8 cellular contexts compared by ENCODE assay signal in genomic region chr4:17511041-17511949, GRCh38. TPM values are rescaled to one million over a fixed set of nuclear protein-coding genes. Genes with fewer than 3 reads are reported as not detected.
DNase-seq lines count a peak whose midpoint lies in the region; ATAC-seq and TF ChIP-seq lines count a peak whose summit lies in the region.

No MANE protein-coding gene starts in this region.

- 3 to 5% methylated on average over 36 to 44 of the region's 44 CpGs for WGBS in testis, 2 donors

- H3K9me3 ChIP-seq in neuron (ENCODE audit: low read length): no peaks in the 10 kb centered on the region
- H3K9me3 ChIP-seq in testis: no peaks in the 10 kb centered on the region

- intact Hi-C loops in testis (cut with DNase I; ENCODE audit: low total_unique reads): no loop called here

- ATAC-seq in HG02678 (IDR thresholded peaks at IDR 0.05; ENCODE audit: unreplicated experiment): peak; percentile 54

- H3K27me3 ChIP-seq in neuron (ENCODE audit: insufficient read depth, low read length): no peaks in the 10 kb centered on the region
- H3K27me3 ChIP-seq in testis: no peaks in the 10 kb centered on the region

- DNase-seq in NCI-H2227 (lab: John Stamatoyannopoulos, UW; ENCODE audit: unreplicated experiment) (peak; percentile 60), NCI-H2227 treated with DMSO at 0.1 percent for 48 hours (lab: John Stamatoyannopoulos, UW) (no peak), NCI-H146 treated with DMSO at 0.1 percent for 48 hours (lab: John Stamatoyannopoulos, UW; ENCODE audit: unreplicated experiment) (peak; percentile 49), activated T-helper 1 cell treated with Interleukin-2 at 50 U/mL for 16 hours (ENCODE audit: low read depth) (peak; percentile 17), foreskin fibroblast (peak; percentile 31 to 69), testis (peak; percentile 75)

- peak overlapping the region; percentile 61 to 70 for H3K4me3 ChIP-seq in foreskin fibroblast (ENCODE audit: low read depth in 1 of 2, low read length in 2 of 2)
- H3K4me3 ChIP-seq in neuron (ENCODE audit: low read length): peak overlapping the region; percentile 93
- H3K4me3 ChIP-seq in testis: peak overlapping the region; percentile 62 to 76

- TF ChIP-seq CTCF in foreskin fibroblast (IDR thresholded peaks at IDR 0.05; ENCODE audit: low read depth, low read length): no peak
- peak in 1 of 3 experiments; percentile 4 for TF ChIP-seq CTCF in testis (IDR thresholded peaks at IDR 0.05)

- peaks cover 6% of the 10 kb centered on the region for H3K36me3 ChIP-seq in neuron (ENCODE audit: insufficient read depth, low read length)
- no peaks in the 10 kb centered on the region for H3K36me3 ChIP-seq in testis (ENCODE audit: low read depth, missing control alignments)

- H3K4me1 ChIP-seq in neuron (ENCODE audit: insufficient read depth, low read length) (peaks cover 17% of the 10 kb centered on the region), testis (peaks cover 9% of the 10 kb centered on the region)

- TF ChIP-seq POLR2A in testis (IDR thresholded peaks at IDR 0.05): no peak

- peak overlapping the region; percentile 91 for H2AFZ ChIP-seq in neuron (ENCODE audit: low read depth, low read length)

- H3K27ac ChIP-seq in testis: peak overlapping the region; percentile 63 to 69

RNA-seq across cellular contexts. Expression of gene QDPR, which starts 0.6 kb away (rescaled TPM):
- total RNA-seq in testis: 10 to 100 TPM; 15.9 to 20.7 TPM
- 31.7 TPM for polyA plus RNA-seq in testis (ENCODE audit: insufficient read depth, low read depth, low replicate concordance)

RNA-seq across cellular contexts. Expression of gene CLRN2, which starts 3.7 kb away (rescaled TPM):
- total RNA-seq in testis: not detected
- polyA plus RNA-seq in testis (ENCODE audit: insufficient read depth, low read depth, low replicate concordance): not detected
